ENCODE assay signal across 23 cellular contexts in the genomic region with DNA sequence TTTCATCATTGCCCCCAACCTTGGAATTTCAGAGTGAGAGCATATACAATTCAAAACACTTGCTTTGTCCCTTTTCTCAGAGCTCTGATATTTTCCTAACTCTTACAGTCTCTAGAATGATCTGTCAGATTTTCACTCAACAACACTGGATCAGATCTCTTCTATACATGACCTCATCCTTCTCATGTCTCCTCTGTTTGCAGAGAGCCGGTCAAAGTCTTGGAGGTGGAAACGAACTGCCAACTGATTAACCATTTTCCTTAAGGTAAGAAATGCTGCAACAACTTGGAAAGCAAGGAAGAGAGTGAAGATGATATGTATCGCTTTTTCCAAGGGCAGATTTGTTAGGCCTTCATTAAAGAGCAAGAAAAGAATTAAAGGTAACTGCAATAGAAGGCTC. TPM values are rescaled to one million over a fixed set of nuclear protein-coding genes. Genes with fewer than 3 reads are reported as not detected.
"Had no signal": no experiment of that assay in that cellular context is flagged by ENCODE, and none has a peak within 500 bp of the region (broad histone marks: within the 10 kb centered on the region; RNA-seq: fewer than 3 reads in every experiment).

No MANE protein-coding gene starts in this region.

- H3K36me3 Mint-ChIP-seq: naive thymus-derived CD8-positive, alpha-beta T cell had no signal

- H3K4me2 ChIP-seq: neural progenitor cell had no signal

- H3K36me3 ChIP-seq: colonic mucosa, neural progenitor cell had no signal

- H3K27me3 ChIP-seq: colonic mucosa, gastroesophageal sphincter, neural progenitor cell, sigmoid colon, tibial nerve had no signal

- H3K9me3 Mint-ChIP-seq: activated B cell treated with CpG ODN at 0.5 μM for 24 hours; activated naive CD4-positive, alpha-beta T cell treated with anti-CD3 and anti-CD28 coated beads, Interleukin-2, amount 50 U/mL, for 72 hours; activated T-cell treated with anti-CD3 and anti-CD28 coated beads, Interleukin-2, amount 50 U/mL, for 72 hours; naive thymus-derived CD8-positive, alpha-beta T cell; neural progenitor cell; T-helper 2 cell treated with Interferon-gamma antibody and Interleukin-4, amounts not matched to agents 5 μg/mL and 100 μg/mL, for 36 hours had no signal

- DNase-seq: activated B cell treated with CpG ODN at 0.5 μM for 24 hours; activated CD8-positive, alpha-beta T cell treated with anti-CD3 and anti-CD28 coated beads, Interleukin-2, amount 10 ng/mL, durations not matched to agents 7 days and 5 days; activated naive CD4-positive, alpha-beta T cell; activated T-cell treated with anti-CD3 and anti-CD28 coated beads for 4 hours; activated T-cell treated with anti-CD3 and anti-CD28 coated beads, Interleukin-2, amount 50 U/mL, for 72 hours; cerebellar nuclear complex; colonic mucosa; effector CD8-positive, alpha-beta T cell; hippocampal formation; kidney; naive thymus-derived CD8-positive, alpha-beta T cell; occipital lobe; psoas muscle; sigmoid colon; stimulated activated CD4-positive, alpha-beta T cell treated with anti-CD3 and anti-CD28 coated beads, Interleukin-1b, Interleukin-23, amount 100 ng/mL, for 48 hours; stimulated activated naive CD4-positive, alpha-beta T cell had no signal

- H3K9ac ChIP-seq: neural progenitor cell, parathyroid adenoma had no signal

- H3K4me3 Mint-ChIP-seq: activated B cell treated with CpG ODN at 0.5 μM for 24 hours; activated CD8-positive, alpha-beta T cell treated with anti-CD3 and anti-CD28 coated beads, Interleukin-2, amount 10 ng/mL, durations not matched to agents 7 days and 5 days; activated T-cell treated with anti-CD3 and anti-CD28 coated beads, Interleukin-2, amount 50 U/mL, for 72 hours; naive thymus-derived CD8-positive, alpha-beta T cell; neural progenitor cell; T-helper 2 cell treated with Interferon-gamma antibody and Interleukin-4, amounts not matched to agents 5 μg/mL and 100 μg/mL, for 36 hours had no signal

- H3K27ac Mint-ChIP-seq: activated B cell treated with CpG ODN at 0.5 μM for 24 hours; activated CD8-positive, alpha-beta T cell treated with anti-CD3 and anti-CD28 coated beads, Interleukin-2, amount 10 ng/mL, durations not matched to agents 7 days and 5 days; activated naive CD4-positive, alpha-beta T cell treated with anti-CD3 and anti-CD28 coated beads, Interleukin-2, amount 50 U/mL, for 72 hours; activated T-cell treated with anti-CD3 and anti-CD28 coated beads, Interleukin-2, amount 50 U/mL, for 72 hours; naive thymus-derived CD8-positive, alpha-beta T cell; neural progenitor cell; T-helper 2 cell treated with Interferon-gamma antibody and Interleukin-4, amounts not matched to agents 5 μg/mL and 100 μg/mL, for 36 hours had no signal

- H3K4me3 ChIP-seq: colonic mucosa, gastroesophageal sphincter, neural progenitor cell, psoas muscle, sigmoid colon, smooth muscle cell, tibial nerve had no signal

- H2AFZ ChIP-seq: neural progenitor cell, parathyroid adenoma had no signal

- H3K9me3 ChIP-seq: colonic mucosa, gastroesophageal sphincter, psoas muscle, sigmoid colon, tibial nerve had no signal

- ATAC-seq: activated CD8-positive, alpha-beta T cell treated with anti-CD3 and anti-CD28 coated beads, Interleukin-2, amount 10 ng/mL, durations not matched to agents 7 days and 5 days; activated naive CD4-positive, alpha-beta T cell treated with anti-CD3 and anti-CD28 coated beads, Interleukin-2, amount 50 U/mL, for 72 hours; activated T-cell treated with anti-CD3 and anti-CD28 coated beads, Interleukin-2, amount 50 U/mL, for 72 hours; gastroesophageal sphincter; naive thymus-derived CD8-positive, alpha-beta T cell; psoas muscle had no signal

- H3K27ac ChIP-seq: colonic mucosa, gastroesophageal sphincter, neural progenitor cell, parathyroid adenoma, psoas muscle, sigmoid colon had no signal

- H3K4me1 ChIP-seq: colonic mucosa, parathyroid adenoma, psoas muscle had no signal

RNA-seq across cellular contexts. Expression of gene TMEM17, which starts 4.9 kb away (rescaled TPM):
- total RNA-seq: activated B cell treated with CpG ODN at 0.5 μM for 24 hours; activated CD8-positive, alpha-beta T cell treated with anti-CD3 and anti-CD28 coated beads, Interleukin-2, amount 10 ng/mL, durations not matched to agents 7 days and 5 days; activated naive CD4-positive, alpha-beta T cell treated with anti-CD3 and anti-CD28 coated beads, Interleukin-2, amount 50 U/mL, for 72 hours; naive thymus-derived CD8-positive, alpha-beta T cell had no signal
- polyA plus RNA-seq: naive thymus-derived CD8-positive, alpha-beta T cell had no signal
